ENCODE assay signal across 10 cellular contexts in the genomic region with DNA sequence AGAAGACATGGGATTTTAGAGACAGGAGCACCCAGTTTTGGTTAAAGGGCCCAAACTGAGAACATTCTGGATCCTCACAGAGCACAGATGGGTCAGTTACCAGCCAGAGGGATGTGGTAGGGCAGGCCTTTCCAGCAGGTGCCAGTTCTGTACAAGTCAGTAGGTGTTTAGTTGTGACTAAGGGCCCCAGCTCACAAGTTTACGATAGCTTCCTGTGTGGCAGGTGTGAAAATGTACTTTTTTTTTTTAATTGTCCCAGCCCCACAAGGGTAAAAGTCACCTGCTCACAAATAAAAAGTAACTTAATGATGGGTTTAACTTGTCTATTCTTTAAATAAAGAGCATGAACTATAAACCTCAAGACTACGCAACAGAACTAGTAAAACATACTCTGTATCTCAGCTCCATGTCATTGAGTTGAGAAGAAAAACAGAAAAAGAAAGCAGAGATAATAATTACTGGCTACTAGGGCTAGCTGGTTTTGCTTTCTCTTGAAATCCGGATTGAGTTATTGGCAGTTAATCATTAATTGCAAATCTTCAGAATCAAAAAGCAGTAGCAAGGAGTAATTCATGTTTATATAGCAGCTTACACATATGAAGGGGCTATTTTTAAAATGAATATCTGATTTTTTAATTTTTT. TPM values are rescaled to one million over a fixed set of nuclear protein-coding genes. Genes with fewer than 3 reads are reported as not detected.
DNase-seq lines count a peak whose midpoint lies in the region; ATAC-seq and TF ChIP-seq lines count a peak whose summit lies in the region.
"Had no signal": no experiment of that assay in that cellular context is flagged by ENCODE, and none has a peak within 500 bp of the region (broad histone marks: within the 10 kb centered on the region; RNA-seq: fewer than 3 reads in every experiment).

No MANE protein-coding gene starts in this region.

- H3K27me3 ChIP-seq in upper lobe of right lung = no peaks in the 10 kb centered on the region
- H3K27me3 ChIP-seq: BLaER1 treated with 17β-estradiol and CSF1 and Interleukin-3, amounts not matched to agents 10 nM and 100 nM had no signal

- no peak overlapping the region for H3K4me3 ChIP-seq in upper lobe of right lung
- H3K4me3 ChIP-seq: BLaER1 treated with 17β-estradiol and CSF1 and Interleukin-3, amounts not matched to agents 10 nM and 100 nM had no signal

- peaks cover 48% of the 10 kb centered on the region for H3K4me1 Mint-ChIP-seq in activated CD4-positive, alpha-beta memory T cell treated with anti-CD3 and anti-CD28 coated beads for 36 hours (ENCODE audit: low read depth)
- H3K4me1 Mint-ChIP-seq in stimulated activated naive CD8-positive, alpha-beta T cell treated with anti-CD3 and anti-CD28 coated beads, Interleukin-15, Interleukin-2, amounts not matched to agents 100 ng/mL and 50 ng/mL, for 24 hours (ENCODE audit: low read depth) = peaks cover 53% of the 10 kb centered on the region
- H3K4me1 Mint-ChIP-seq: nephron progenitor cell had no signal

- peaks cover 6% of the 10 kb centered on the region for H3K9me3 Mint-ChIP-seq in activated CD4-positive, alpha-beta memory T cell treated with anti-CD3 and anti-CD28 coated beads for 36 hours
- no peaks in the 10 kb centered on the region for H3K9me3 Mint-ChIP-seq in stimulated activated naive CD8-positive, alpha-beta T cell treated with anti-CD3 and anti-CD28 coated beads, Interleukin-15, Interleukin-2, amounts not matched to agents 100 ng/mL and 50 ng/mL, for 24 hours

- DNase-seq in activated gamma-delta T cell treated with Interleukin-2 at 50 U/mL for 16 hours (peak; percentile 51), activated gamma-delta T cell (lab: John Stamatoyannopoulos, UW) (no peak), MV-4-11 (lab: John Stamatoyannopoulos, UW) (no peak), OCI-M1 (lab: John Stamatoyannopoulos, UW) (no peak), upper lobe of right lung (no peak)
- peak; percentile 65 for DNase-seq in activated CD4-positive, alpha-beta memory T cell treated with anti-CD3 and anti-CD28 coated beads for 36 hours
- DNase-seq: nephron progenitor cell had no signal

- no peak for TF ChIP-seq CTCF in upper lobe of right lung (IDR thresholded peaks at IDR 0.05)

- intact Hi-C loops in activated CD4-positive, alpha-beta memory T cell treated with anti-CD3 and anti-CD28 coated beads for 36 hours (cut with micrococcal nuclease) = loop anchor here (1.0 to 2.0 kb wide), 4 partner anchors 11 to 77 kb away; partner anchors contain the start of gene NFE2L3
- intact Hi-C loops in upper lobe of right lung (cut with DNase I) = no loop called here

- POLR2A ChIA-PET in activated CD4-positive, alpha-beta memory T cell treated with anti-CD3 and anti-CD28 coated beads for 36 hours (lab: Charles Lee) = interaction anchor here (0.7 to 2.9 kb wide), 10 partner anchors 9 to 199 kb away, joined by 4 to 38 read pairs (median 5); partner anchors contain the start of gene NFE2L3

- H3K4me3 Mint-ChIP-seq in activated CD4-positive, alpha-beta memory T cell treated with anti-CD3 and anti-CD28 coated beads for 36 hours = peak overlapping the region; percentile 11
- peak overlapping the region; percentile 51 for H3K4me3 Mint-ChIP-seq in stimulated activated naive CD8-positive, alpha-beta T cell treated with anti-CD3 and anti-CD28 coated beads, Interleukin-15, Interleukin-2, amounts not matched to agents 100 ng/mL and 50 ng/mL, for 24 hours
- H3K4me3 Mint-ChIP-seq: nephron progenitor cell had no signal

- peaks cover 4% of the 10 kb centered on the region for H3K36me3 ChIP-seq in upper lobe of right lung

- H3K27me3 Mint-ChIP-seq in activated CD4-positive, alpha-beta memory T cell treated with anti-CD3 and anti-CD28 coated beads for 36 hours = no peaks in the 10 kb centered on the region
- no peaks in the 10 kb centered on the region for H3K27me3 Mint-ChIP-seq in stimulated activated naive CD8-positive, alpha-beta T cell treated with anti-CD3 and anti-CD28 coated beads, Interleukin-15, Interleukin-2, amounts not matched to agents 100 ng/mL and 50 ng/mL, for 24 hours

- no peaks in the 10 kb centered on the region for H3K4me1 ChIP-seq in upper lobe of right lung

- peak; percentile 84 for ATAC-seq in HG02938 (IDR thresholded peaks at IDR 0.05; ENCODE audit: unreplicated experiment)
- no peak for ATAC-seq in upper lobe of right lung

- peaks cover 27% of the 10 kb centered on the region for H3K36me3 Mint-ChIP-seq in activated CD4-positive, alpha-beta memory T cell treated with anti-CD3 and anti-CD28 coated beads for 36 hours
- H3K36me3 Mint-ChIP-seq in stimulated activated naive CD8-positive, alpha-beta T cell treated with anti-CD3 and anti-CD28 coated beads, Interleukin-15, Interleukin-2, amounts not matched to agents 100 ng/mL and 50 ng/mL, for 24 hours (ENCODE audit: low read depth) = peaks cover 34% of the 10 kb centered on the region

- H3K27ac Mint-ChIP-seq in activated CD4-positive, alpha-beta memory T cell treated with anti-CD3 and anti-CD28 coated beads for 36 hours = peak overlapping the region; percentile 94
- peak overlapping the region; percentile 81 for H3K27ac Mint-ChIP-seq in stimulated activated naive CD8-positive, alpha-beta T cell treated with anti-CD3 and anti-CD28 coated beads, Interleukin-15, Interleukin-2, amounts not matched to agents 100 ng/mL and 50 ng/mL, for 24 hours

- no peak overlapping the region for H3K27ac ChIP-seq in upper lobe of right lung
- H3K27ac ChIP-seq: BLaER1 treated with 17β-estradiol and CSF1 and Interleukin-3, amounts not matched to agents 10 nM and 100 nM had no signal

- CTCF ChIA-PET in activated CD4-positive, alpha-beta memory T cell treated with anti-CD3 and anti-CD28 coated beads for 36 hours (lab: Charles Lee) = interaction anchor here (0.6 to 2.6 kb wide), 9 partner anchors 11 to 500 kb away, joined by 3 to 18 read pairs (median 6); partner anchors contain the start of gene NFE2L3

- H3K9me3 ChIP-seq in upper lobe of right lung = no peaks in the 10 kb centered on the region

RNA-seq across cellular contexts. Expression of gene NFE2L3, which starts 15.4 kb away (rescaled TPM):
- total RNA-seq in activated CD4-positive, alpha-beta memory T cell treated with anti-CD3 and anti-CD28 coated beads for 36 hours = 10 to 100 TPM; 27.3 to 30.3 TPM
- 4.1 TPM for total RNA-seq in upper lobe of right lung

RNA-seq across cellular contexts. Expression of gene HNRNPA2B1, which starts 33.1 kb away (rescaled TPM):
- total RNA-seq in activated CD4-positive, alpha-beta memory T cell treated with anti-CD3 and anti-CD28 coated beads for 36 hours = 100 to 1,000 TPM; 906 to 929 TPM
- total RNA-seq in upper lobe of right lung = 343 TPM

RNA-seq across cellular contexts. Expression of gene CBX3, which starts 34.1 kb away (rescaled TPM):
- 100 to 1,000 TPM; 278 to 281 TPM for total RNA-seq in activated CD4-positive, alpha-beta memory T cell treated with anti-CD3 and anti-CD28 coated beads for 36 hours
- 83.8 TPM for total RNA-seq in upper lobe of right lung

Comparison
In these comparisons a context has a peak if more than half of its experiments do, and no peak if none do; other contexts are left out.
1. DNase-seq: peak in activated gamma-delta T cell treated with Interleukin-2 at 50 U/mL for 16 hours (single experiment) and activated CD4-positive, alpha-beta memory T cell treated with anti-CD3 and anti-CD28 coated beads for 36 hours (single experiment); none in activated gamma-delta T cell (single experiment), MV-4-11 (single experiment), OCI-M1 (single experiment) and upper lobe of right lung (single experiment).